Comparison of ENCODE assay signal across 23 cellular contexts in genomic region chr5:168530751-168531150, GRCh38. TPM values are rescaled to one million over a fixed set of nuclear protein-coding genes. Genes with fewer than 3 reads are reported as not detected.
DNase-seq lines count a peak whose midpoint lies in the region; ATAC-seq, FAIRE-seq and TF ChIP-seq lines count a peak whose summit lies in the region.
"Had no signal": no experiment of that assay in that cellular context is flagged by ENCODE, and none has a peak within 500 bp of the region (broad histone marks: within the 10 kb centered on the region; RNA-seq: fewer than 3 reads in every experiment).

No MANE protein-coding gene starts in this region.

- no peak overlapping the region for H3K4me2 ChIP-seq in GM23248 (ENCODE audit: unreplicated experiment)
- no peak overlapping the region for H3K4me2 ChIP-seq in K562 (ENCODE audit: insufficient read depth, low read length)

- CTCF ChIA-PET in CD4-positive, alpha-beta T cell (lab: Charles Lee): no interaction called here
- CTCF ChIA-PET in K562 (lab: Yijun Ruan, JAX; ENCODE audit: low intra/inter-chr PET ratio): no interaction called here

- H3K9ac ChIP-seq in GM23248 (no peak overlapping the region), K562 (ENCODE audit: insufficient read depth in 1 of 2, low read depth in 2 of 2, low read length in 2 of 2) (no peak overlapping the region)

- BruUV-seq in K562 (replicated peaks; lab: Mats Ljungman, UMichigan): no TSS peak

- H3K27ac ChIP-seq in CD4-positive, alpha-beta T cell (ENCODE audit: low read depth, low read length): no peak overlapping the region
- H3K27ac ChIP-seq in GM23248: no peak overlapping the region
- no peak overlapping the region for H3K27ac ChIP-seq in K562 (ENCODE audit: extremely low read depth, low read depth, low read length)
- H3K27ac ChIP-seq in left lung: no peak overlapping the region
- H3K27ac ChIP-seq: brain microvascular endothelial cell, dorsolateral prefrontal cortex, thoracic aorta, WERI-Rb-1 had no signal

- no peak overlapping the region for H3K4me3 ChIP-seq in GM23248
- H3K4me3 ChIP-seq in K562: no peak overlapping the region
- H3K4me3 ChIP-seq in left lung: no peak overlapping the region
- H3K4me3 ChIP-seq: thoracic aorta had no signal

- peaks cover 55% of the 10 kb centered on the region for H3K27me3 Mint-ChIP-seq in CD4-positive, alpha-beta T cell
- peaks cover 20 to 26% of the 10 kb centered on the region in 2 donors for H3K27me3 Mint-ChIP-seq in natural killer cell treated with Interleukin-12 subunit alpha and Interleukin-12 subunit beta and Interleukin-15 and Interleukin-18, amount 100 ng/mL, for 72 hours

- no peak for TF ChIP-seq CTCF in CD4-positive, alpha-beta T cell (IDR thresholded peaks at IDR 0.05)
- no peak for TF ChIP-seq CTCF in K562 (IDR thresholded peaks at IDR 0.05 in 2 of 3, conservative IDR thresholded peaks at IDR 0.05 in 1 of 3; ENCODE audit: insufficient read depth in 2 of 3, low read depth in 1 of 3, low read length in 3 of 3)
- TF ChIP-seq CTCF in left lung (IDR thresholded peaks at IDR 0.05): no peak

- ATAC-seq in CD4-positive, alpha-beta T cell (ENCODE audit: poor library complexity): no peak
- ATAC-seq in K562: no peak
- no peak for ATAC-seq in natural killer cell treated with Interleukin-12 subunit alpha and Interleukin-12 subunit beta and Interleukin-15 and Interleukin-18, amount 100 ng/mL, for 72 hours
- ATAC-seq in left lung: no peak

- H3K4me3 Mint-ChIP-seq in CD4-positive, alpha-beta T cell: peak overlapping the region; percentile 30
- H3K4me3 Mint-ChIP-seq in natural killer cell treated with Interleukin-12 subunit alpha and Interleukin-12 subunit beta and Interleukin-15 and Interleukin-18, amount 100 ng/mL, for 72 hours: peak overlapping the region; percentile 68

- in situ Hi-C loops in GM23248 (cut with MboI) (no loop called here), K562 (cut with MboI) (no loop called here)

- no peaks in the 10 kb centered on the region for H3K9me3 ChIP-seq in CD4-positive, alpha-beta T cell (ENCODE audit: control insufficient read depth, low read length)
- no peaks in the 10 kb centered on the region for H3K9me3 ChIP-seq in GM23248 (ENCODE audit: low read depth)
- H3K9me3 ChIP-seq in K562 (replicated peaks; ENCODE audit: control insufficient read depth, insufficient read depth, low read depth, low read length): no peaks in the 10 kb centered on the region
- no peaks in the 10 kb centered on the region for H3K9me3 ChIP-seq in left lung
- H3K9me3 ChIP-seq: thoracic aorta had no signal

- no peak overlapping the region for H3K27ac Mint-ChIP-seq in CD4-positive, alpha-beta T cell
- no peak overlapping the region for H3K27ac Mint-ChIP-seq in natural killer cell treated with Interleukin-12 subunit alpha and Interleukin-12 subunit beta and Interleukin-15 and Interleukin-18, amount 100 ng/mL, for 72 hours

- WGBS in GM23248 (ENCODE audit: low coverage in 1 of 2, low lambda C conversion rate in 2 of 2, missing lambda C conversion rate in 2 of 2), 2 experiments: 48 to 50% methylated on average over 2 of the region's 2 CpGs
- 0% methylated on average over 2 of the region's 2 CpGs for WGBS in K562 (ENCODE audit: insufficient coverage, low coverage, missing lambda C conversion rate)

- no peaks in the 10 kb centered on the region for H3K36me3 Mint-ChIP-seq in CD4-positive, alpha-beta T cell (ENCODE audit: low read depth)
- peaks cover 6% of the 10 kb centered on the region for H3K36me3 Mint-ChIP-seq in natural killer cell treated with Interleukin-12 subunit alpha and Interleukin-12 subunit beta and Interleukin-15 and Interleukin-18, amount 100 ng/mL, for 72 hours

- no peak for TF ChIP-seq RAD21 in K562 (CRISPR knock-in tag; conservative IDR thresholded peaks at IDR 0.05 in 1 of 2, IDR thresholded peaks at IDR 0.05 in 1 of 2)

- no peaks in the 10 kb centered on the region for H3K9me2 ChIP-seq in GM23248 (ENCODE audit: insufficient read depth)

- no peaks in the 10 kb centered on the region for H3K9me1 ChIP-seq in K562 (ENCODE audit: control insufficient read depth, insufficient read depth, low read length)

- intact Hi-C loops in CD4-positive, alpha-beta T cell (cut with DNase I, micrococcal nuclease): no loop called here
- intact Hi-C loops in K562 (cut with micrococcal nuclease): no loop called here
- intact Hi-C loops in left lung (cut with DNase I): no loop called here

- H3K36me3 ChIP-seq in GM23248 (ENCODE audit: low read depth): no peaks in the 10 kb centered on the region
- H3K36me3 ChIP-seq in K562 (ENCODE audit: control insufficient read depth, insufficient read depth, low read length): no peaks in the 10 kb centered on the region
- no peaks in the 10 kb centered on the region for H3K36me3 ChIP-seq in left lung
- H3K36me3 ChIP-seq: BE2C, brain microvascular endothelial cell, thoracic aorta, WERI-Rb-1 had no signal

- peaks cover 39% of the 10 kb centered on the region for H3K27me3 ChIP-seq in CD4-positive, alpha-beta T cell (ENCODE audit: control insufficient read depth, insufficient read depth, low read length)
- H3K27me3 ChIP-seq in GM23248 (replicated peaks; ENCODE audit: insufficient read depth): peaks cover 30% of the 10 kb centered on the region
- H3K27me3 ChIP-seq in K562 (ENCODE audit: control insufficient read depth in 2 of 2, insufficient read depth in 2 of 2, low read length in 2 of 2): peaks cover 4 to 35% of the 10 kb centered on the region in 2 experiments; a peak in 4 of 5 replicates
- peaks cover 31 to 63% of the 10 kb centered on the region in 2 donors for H3K27me3 ChIP-seq in left lung
- H3K27me3 ChIP-seq: BE2C had no signal

- no peaks in the 10 kb centered on the region for H3K79me2 ChIP-seq in GM23248 (ENCODE audit: insufficient read depth)
- H3K79me2 ChIP-seq in K562 (ENCODE audit: control insufficient read depth, insufficient read depth, low read length): no peaks in the 10 kb centered on the region

- DNase-seq in CD4-positive, alpha-beta T cell: no peak
- DNase-seq in GM23248 (peak; percentile 18), K562 (ENCODE audit: extremely low read depth in 1 of 4, low spot score in 3 of 4) (no peak), islet precursor cell (no peak), NCI-H1417 treated with DMSO at 0.1 percent for 48 hours (lab: John Stamatoyannopoulos, UW) (no peak), left lung (no peak)
- no peak for DNase-seq in natural killer cell treated with Interleukin-12 subunit alpha and Interleukin-12 subunit beta and Interleukin-15 and Interleukin-18, amount 100 ng/mL, for 72 hours (ENCODE audit: low spot score)
- DNase-seq in effector CD8-positive, alpha-beta T cell (lab: John Stamatoyannopoulos, UW): no peak
- DNase-seq: activated CD8-positive, alpha-beta memory T cell treated with anti-CD3 and anti-CD28 coated beads for 24 hours; activated effector memory CD4-positive, alpha-beta T cell treated with Interleukin-2 at 50 U/mL for 16 hours; BE2C; brain microvascular endothelial cell; dorsolateral prefrontal cortex; mesendoderm; NCI-H1092; NCI-H82; occipital lobe; stimulated activated CD4-positive, alpha-beta T cell treated with anti-CD3 and anti-CD28 coated beads, Interleukin-4, amount 100 ng/mL, for 24 hours; stimulated activated CD8-positive, alpha-beta memory T cell treated with anti-CD3 and anti-CD28 coated beads, Interleukin-4, amount 100 ng/mL, for 48 hours; WERI-Rb-1 had no signal

- H3K4me1 ChIP-seq in GM23248 (ENCODE audit: insufficient read depth): no peaks in the 10 kb centered on the region
- H3K4me1 ChIP-seq in K562 (replicated peaks in 1 of 2; ENCODE audit: control insufficient read depth in 2 of 2, insufficient read depth in 2 of 2, low read length in 2 of 2): no peaks in the 10 kb centered on the region
- H3K4me1 ChIP-seq in left lung: no peaks in the 10 kb centered on the region
- H3K4me1 ChIP-seq: BE2C had no signal

- H3K4me1 Mint-ChIP-seq in CD4-positive, alpha-beta T cell (ENCODE audit: low read depth): peaks cover 9% of the 10 kb centered on the region
- peaks cover 6 to 10% of the 10 kb centered on the region in 2 donors for H3K4me1 Mint-ChIP-seq in natural killer cell treated with Interleukin-12 subunit alpha and Interleukin-12 subunit beta and Interleukin-15 and Interleukin-18, amount 100 ng/mL, for 72 hours (ENCODE audit: low read depth in 2 of 2)

- no peak for FAIRE-seq in K562 (lab: Jason Lieb, UNC)
- FAIRE-seq: keratinocyte, RCC 7860 had no signal

- H3K9me3 Mint-ChIP-seq in CD4-positive, alpha-beta T cell: no peaks in the 10 kb centered on the region
- peaks cover 4% of the 10 kb centered on the region for H3K9me3 Mint-ChIP-seq in natural killer cell treated with Interleukin-12 subunit alpha and Interleukin-12 subunit beta and Interleukin-15 and Interleukin-18, amount 100 ng/mL, for 72 hours

- H2AFZ ChIP-seq in GM23248 (no peak overlapping the region), K562 (ENCODE audit: low read depth, low read length) (no peak overlapping the region)

- no peak for TF ChIP-seq POLR2A in K562 (conservative IDR thresholded peaks at IDR 0.05)

- no peak for TF ChIP-seq EP300 in K562 (IDR thresholded peaks at IDR 0.05; ENCODE audit: low read length)

- POLR2A ChIA-PET in CD4-positive, alpha-beta T cell (lab: Charles Lee): no interaction called here
- POLR2A ChIA-PET in K562 (lab: Yijun Ruan, JAX): no interaction called here

- H4K20me1 ChIP-seq in GM23248 (ENCODE audit: insufficient read depth): no peaks in the 10 kb centered on the region
- H4K20me1 ChIP-seq in K562 (replicated peaks; ENCODE audit: control insufficient read depth, insufficient read depth, low read length): no peaks in the 10 kb centered on the region

- H3F3A ChIP-seq in GM23248 (ENCODE audit: insufficient read depth): no peaks in the 10 kb centered on the region; the same call in 1 of the 2 replicates

RNA-seq across cellular contexts. Expression of gene FBLL1, which starts 1.6 kb away (rescaled TPM):
- total RNA-seq in CD4-positive, alpha-beta T cell: not detected
- 1.3 TPM in 1 of 2 replicates, not detected in the other for total RNA-seq in GM23248 (2014; rRNA removed; shearing (Covaris generic))
- polyA plus RNA-seq in GM23248 (2016; fragmentation: Nextera tagmentation; extraction: Ambion mirVana) (0.16 TPM in 1 of 2 replicates, not detected in the other), K562 (2011; rRNA removed) (not detected in 2 replicates), K562 (2014; fragmentation: Illumina TruSeq; extraction: Trizol) (not detected in 2 replicates), K562 (2014; fragmentation: Nextera tagmentation; extraction: Ambion mirVana) (not detected), K562 (2014; rRNA removed) (not detected in 2 replicates)
- 0.25 TPM in 1 of 2 replicates, not detected in the other for total RNA-seq in K562 (2011; cell fraction: chromatin; rRNA removed; ENCODE audit: low replicate concordance)
- total RNA-seq in K562 (2011; cell fraction: nucleolus; rRNA removed): not detected in 2 replicates
- total RNA-seq in K562 (2011; cell fraction: nucleoplasm; rRNA removed): not detected in 2 replicates
- total RNA-seq in K562 (2014; rRNA removed) (not detected in 2 replicates), K562 (2014; rRNA removed; fragmentation: Illumina TruSeq; extraction: Trizol) (not detected in 2 replicates), K562 (2015; rRNA removed; fragmentation: Illumina TruSeq; extraction: Trizol) (not detected in 2 replicates), K562 (2021) (not detected in 2 replicates), left lung (not detected)
- not detected in 2 replicates for polyA plus RNA-seq in K562 (2011; cell fraction: cytosol; rRNA removed)
- 0.07 and 0.13 TPM in 2 replicates for polyA plus RNA-seq in K562 (2011; cell fraction: nucleus; rRNA removed)
- polyA plus RNA-seq in K562 (2012): not detected in 2 replicates
- not detected in 2 replicates for polyA minus RNA-seq in K562 (2011; rRNA and poly(A)+ RNA removed)
- polyA minus RNA-seq in K562 (2011; cell fraction: cytosol; rRNA and poly(A)+ RNA removed): 1.2 TPM in 1 of 2 replicates, not detected in the other
- polyA minus RNA-seq in K562 (2011; cell fraction: nucleus; rRNA and poly(A)+ RNA removed): not detected in 2 replicates
- under 1 TPM; 0.24 to 0.28 TPM for total RNA-seq in natural killer cell treated with Interleukin-12 subunit alpha and Interleukin-12 subunit beta and Interleukin-15 and Interleukin-18, amount 100 ng/mL, for 72 hours
- total RNA-seq: thoracic aorta had no signal
- polyA plus RNA-seq: keratinocyte had no signal

RNA-seq across cellular contexts. Expression of gene RARS1, which starts 44.5 kb away (rescaled TPM):
- 10 to 100 TPM; 67.0 to 67.7 TPM for total RNA-seq in CD4-positive, alpha-beta T cell
- total RNA-seq in GM23248 (2014; rRNA removed; shearing (Covaris generic)): 180 and 215 TPM in 2 replicates
- 108 and 118 TPM in 2 replicates for polyA plus RNA-seq in GM23248 (2016; fragmentation: Nextera tagmentation; extraction: Ambion mirVana)
- total RNA-seq in K562 (2011; cell fraction: chromatin; rRNA removed; ENCODE audit: low replicate concordance): 68.3 and 208 TPM in 2 replicates
- 29.7 and 35.0 TPM in 2 replicates for total RNA-seq in K562 (2011; cell fraction: nucleolus; rRNA removed)
- total RNA-seq in K562 (2011; cell fraction: nucleoplasm; rRNA removed): 66.5 and 86.3 TPM in 2 replicates
- 97.0 and 109 TPM in 2 replicates for total RNA-seq in K562 (2014; rRNA removed)
- total RNA-seq in K562 (2014; rRNA removed; fragmentation: Illumina TruSeq; extraction: Trizol): 179 and 201 TPM in 2 replicates
- total RNA-seq in K562 (2015; rRNA removed; fragmentation: Illumina TruSeq; extraction: Trizol): 135 and 151 TPM in 2 replicates
- total RNA-seq in K562 (2021): 115 and 123 TPM in 2 replicates
- polyA plus RNA-seq in K562 (2011; rRNA removed): 113 and 155 TPM in 2 replicates
- 21.5 and 50.4 TPM in 2 replicates for polyA plus RNA-seq in K562 (2011; cell fraction: cytosol; rRNA removed)
- 34.0 and 58.0 TPM in 2 replicates for polyA plus RNA-seq in K562 (2011; cell fraction: nucleus; rRNA removed)
- 64.3 and 125 TPM in 2 replicates for polyA plus RNA-seq in K562 (2012)
- 128 and 134 TPM in 2 replicates for polyA plus RNA-seq in K562 (2014; fragmentation: Illumina TruSeq; extraction: Trizol)
- 100 to 1,000 TPM; 139 to 196 TPM for polyA plus RNA-seq in K562 (2014; fragmentation: Nextera tagmentation; extraction: Ambion mirVana)
- 106 and 115 TPM in 2 replicates for polyA plus RNA-seq in K562 (2014; rRNA removed)
- polyA minus RNA-seq in K562 (2011; rRNA and poly(A)+ RNA removed): 163 and 169 TPM in 2 replicates
- polyA minus RNA-seq in K562 (2011; cell fraction: cytosol; rRNA and poly(A)+ RNA removed): 38.4 and 62.4 TPM in 2 replicates
- polyA minus RNA-seq in K562 (2011; cell fraction: nucleus; rRNA and poly(A)+ RNA removed): 23.7 and 40.7 TPM in 2 replicates
- 10 to 100 TPM; 84.9 to 88.6 TPM for total RNA-seq in natural killer cell treated with Interleukin-12 subunit alpha and Interleukin-12 subunit beta and Interleukin-15 and Interleukin-18, amount 100 ng/mL, for 72 hours
- 10 to 100 TPM; 67.2 to 80.7 TPM for total RNA-seq in left lung

RNA-seq across cellular contexts. Expression of gene PANK3, which starts 48.4 kb away (rescaled TPM):
- total RNA-seq in CD4-positive, alpha-beta T cell: 10 to 100 TPM; 34.2 to 34.7 TPM
- 24.2 TPM in 2 replicates for total RNA-seq in GM23248 (2014; rRNA removed; shearing (Covaris generic))
- polyA plus RNA-seq in GM23248 (2016; fragmentation: Nextera tagmentation; extraction: Ambion mirVana) (10.3 and 11.8 TPM in 2 replicates), K562 (2011; rRNA removed) (33.2 and 37.3 TPM in 2 replicates), K562 (2014; fragmentation: Illumina TruSeq; extraction: Trizol) (23.4 and 29.7 TPM in 2 replicates), K562 (2014; fragmentation: Nextera tagmentation; extraction: Ambion mirVana) (1 to 10 TPM; 5.9 to 6.0 TPM), K562 (2014; rRNA removed) (16.9 and 19.7 TPM in 2 replicates)
- 12.4 and 49.0 TPM in 2 replicates for total RNA-seq in K562 (2011; cell fraction: chromatin; rRNA removed; ENCODE audit: low replicate concordance)
- 6.7 and 10.3 TPM in 2 replicates for total RNA-seq in K562 (2011; cell fraction: nucleolus; rRNA removed)
- 23.2 and 50.5 TPM in 2 replicates for total RNA-seq in K562 (2011; cell fraction: nucleoplasm; rRNA removed)
- total RNA-seq in K562 (2014; rRNA removed) (23.2 and 25.1 TPM in 2 replicates), K562 (2014; rRNA removed; fragmentation: Illumina TruSeq; extraction: Trizol) (50.4 and 57.6 TPM in 2 replicates), K562 (2015; rRNA removed; fragmentation: Illumina TruSeq; extraction: Trizol) (40.1 and 44.9 TPM in 2 replicates), K562 (2021) (42.9 and 48.4 TPM in 2 replicates), left lung (10 to 100 TPM; 71.4 to 73.0 TPM)
- polyA plus RNA-seq in K562 (2011; cell fraction: cytosol; rRNA removed): 4.7 and 14.5 TPM in 2 replicates
- polyA plus RNA-seq in K562 (2011; cell fraction: nucleus; rRNA removed): 11.1 and 16.7 TPM in 2 replicates
- 15.8 and 20.9 TPM in 2 replicates for polyA plus RNA-seq in K562 (2012)
- polyA minus RNA-seq in K562 (2011; rRNA and poly(A)+ RNA removed): 53.9 and 66.0 TPM in 2 replicates
- polyA minus RNA-seq in K562 (2011; cell fraction: cytosol; rRNA and poly(A)+ RNA removed): 21.9 and 26.5 TPM in 2 replicates
- polyA minus RNA-seq in K562 (2011; cell fraction: nucleus; rRNA and poly(A)+ RNA removed): 14.5 and 26.3 TPM in 2 replicates
- total RNA-seq in natural killer cell treated with Interleukin-12 subunit alpha and Interleukin-12 subunit beta and Interleukin-15 and Interleukin-18, amount 100 ng/mL, for 72 hours: 10 to 100 TPM; 71.1 to 75.2 TPM
